ENCODE assay signal across 24 cellular contexts in the genomic region with DNA sequence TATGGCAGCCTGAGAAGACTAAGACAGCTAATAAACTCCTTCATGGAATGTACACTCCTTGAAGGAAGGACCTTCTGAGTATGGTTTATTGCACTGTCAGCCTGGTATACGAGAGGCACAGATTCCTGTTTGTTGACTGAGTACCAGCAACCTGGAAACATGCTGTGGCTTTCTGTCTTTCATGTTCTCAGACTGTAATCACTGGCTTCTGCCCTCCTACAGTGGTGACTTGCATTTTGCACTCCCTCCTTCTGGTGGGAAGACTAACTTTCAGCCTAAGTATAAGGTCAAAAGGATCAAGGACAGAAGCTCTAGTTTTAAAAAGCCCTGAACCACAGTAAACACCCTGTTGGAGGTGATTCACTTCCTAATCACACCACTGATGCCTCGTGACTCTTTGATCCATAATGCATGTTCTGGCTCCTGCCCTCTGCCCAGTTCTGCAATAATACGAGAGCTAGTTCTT.
DNase-seq lines count a peak whose midpoint lies in the region; ATAC-seq, FAIRE-seq and TF ChIP-seq lines count a peak whose summit lies in the region.
"Had no signal": no experiment of that assay in that cellular context is flagged by ENCODE, and none has a peak within 500 bp of the region (broad histone marks: within the 10 kb centered on the region; RNA-seq: fewer than 3 reads in every experiment).

No MANE protein-coding gene starts in this region.

- peak overlapping the region; percentile 70 for H3K27ac Mint-ChIP-seq in MCF 10A (ENCODE audit: low read depth, unreplicated experiment)
- H3K27ac Mint-ChIP-seq: activated T-helper 17 cell treated with anti-CD3 and anti-CD28 coated beads, Interleukin-2, amount 50 U/mL, for 72 hours; immature natural killer cell had no signal

- peaks cover 20% of the 10 kb centered on the region for H3K4me1 Mint-ChIP-seq in MCF 10A (ENCODE audit: insufficient read depth, unreplicated experiment)
- H3K4me1 Mint-ChIP-seq: activated T-helper 17 cell treated with anti-CD3 and anti-CD28 coated beads, Interleukin-2, amount 50 U/mL, for 72 hours; immature natural killer cell had no signal

- no peak overlapping the region for H3K4me3 Mint-ChIP-seq in MCF 10A (ENCODE audit: unreplicated experiment)
- H3K4me3 Mint-ChIP-seq: activated T-helper 17 cell treated with anti-CD3 and anti-CD28 coated beads, Interleukin-2, amount 50 U/mL, for 72 hours; immature natural killer cell had no signal

- no peak for TF ChIP-seq CTCF in MCF 10A (IDR thresholded peaks at IDR 0.05; ENCODE audit: unreplicated experiment)
- no peak for TF ChIP-seq CTCF in breast epithelium (IDR thresholded peaks at IDR 0.05)
- TF ChIP-seq CTCF in fibroblast of villous mesenchyme (IDR thresholded peaks at IDR 0.05; ENCODE audit: insufficient read depth, low read depth, low read length) = no peak

- H3K27me3 Mint-ChIP-seq in MCF 10A (ENCODE audit: insufficient read depth, unreplicated experiment) = no peaks in the 10 kb centered on the region

- no peak overlapping the region for H3K27ac ChIP-seq in breast epithelium
- H3K27ac ChIP-seq: 22Rv1, cardiac muscle cell, esophagus squamous epithelium, heart left ventricle, ovary, PC-9, sigmoid colon, tibial artery had no signal

- CTCF ChIA-PET in MCF 10A (lab: Yijun Ruan, JAX) = interaction anchor here (0.5 to 5.1 kb wide), 4 partner anchors 9 to 692 kb away, joined by 3 to 33 read pairs (median 4); no protein-coding TSS in a partner anchor

- H3K4me3 ChIP-seq in breast epithelium = no peak overlapping the region
- no peak overlapping the region for H3K4me3 ChIP-seq in fibroblast of villous mesenchyme (ENCODE audit: low read depth, low read length)
- H3K4me3 ChIP-seq: cardiac muscle cell, esophagus squamous epithelium, heart left ventricle, ovary, PC-9, sigmoid colon, tibial artery had no signal

- ATAC-seq in GM21360 (IDR thresholded peaks at IDR 0.05; ENCODE audit: unreplicated experiment) = no peak
- ATAC-seq: activated T-helper 17 cell treated with anti-CD3 and anti-CD28 coated beads, Interleukin-2, amount 50 U/mL, for 72 hours; heart left ventricle; stimulated activated naive CD8-positive, alpha-beta T cell treated with anti-CD3 and anti-CD28 coated beads, Interleukin-15, Interleukin-2, amounts not matched to agents 100 U/mL and 50 U/mL, for 24 hours had no signal

- DNase-seq in MCF 10A (ENCODE audit: unreplicated experiment) (peak; percentile 15), breast epithelium (ENCODE audit: low spot score in 2 of 2) (no peak), amniotic epithelial cell (ENCODE audit: low read depth) (peak; percentile 91), fibroblast of villous mesenchyme (ENCODE audit: low read depth) (peak; percentile 2), RCC 7860 (ENCODE audit: low spot score) (no peak), globus pallidus (ENCODE audit: low spot score) (no peak)
- no peak for DNase-seq in stimulated activated CD4-positive, alpha-beta T cell treated with anti-CD3 and anti-CD28 coated beads, Interleukin-2, amount 100 ng/mL, for 48 hours
- DNase-seq: Calu3; esophagus squamous epithelium; heart left ventricle; immature natural killer cell; MM.1S; NCI-H345; ovary; PC-9; sigmoid colon; SK-N-SH; stimulated activated naive CD8-positive, alpha-beta T cell treated with anti-CD3 and anti-CD28 coated beads, Interleukin-15, Interleukin-2, amounts not matched to agents 100 U/mL and 50 U/mL, for 24 hours; T1000; tibial artery had no signal

- intact Hi-C loops in MCF 10A (cut with micrococcal nuclease) (no loop called here), breast epithelium (cut with DNase I; ENCODE audit: low total_unique reads) (no loop called here)

- H3K27me3 ChIP-seq in breast epithelium = no peaks in the 10 kb centered on the region
- H3K27me3 ChIP-seq: cardiac muscle cell, esophagus squamous epithelium, heart left ventricle, ovary, sigmoid colon, tibial artery had no signal

- no peak for TF ChIP-seq POLR2A in breast epithelium (IDR thresholded peaks at IDR 0.05)

- peaks cover 0 to 4% of the 10 kb centered on the region in 2 donors for H3K9me3 ChIP-seq in breast epithelium
- H3K9me3 ChIP-seq: esophagus squamous epithelium, ovary had no signal

- H3K9me3 Mint-ChIP-seq in MCF 10A (ENCODE audit: unreplicated experiment) = no peaks in the 10 kb centered on the region

- H3K36me3 ChIP-seq in breast epithelium = no peaks in the 10 kb centered on the region
- H3K36me3 ChIP-seq: cardiac muscle cell, esophagus squamous epithelium, heart left ventricle, ovary, sigmoid colon, tibial artery had no signal

- BruUV-seq in MCF 10A (replicated peaks; lab: Mats Ljungman, UMichigan) = no TSS peak

- no peaks in the 10 kb centered on the region for H3K36me3 Mint-ChIP-seq in MCF 10A (ENCODE audit: insufficient read depth, unreplicated experiment)
- H3K36me3 Mint-ChIP-seq: immature natural killer cell had no signal

- no peaks in the 10 kb centered on the region for H3K4me1 ChIP-seq in breast epithelium
- H3K4me1 ChIP-seq: esophagus squamous epithelium, heart left ventricle, sigmoid colon, tibial artery had no signal

- POLR2A ChIA-PET in MCF 10A (lab: Yijun Ruan, JAX) = interaction anchor here (0.9 kb wide), 1 partner anchor 113 kb away, joined by 3 read pairs; no protein-coding TSS in a partner anchor

- FAIRE-seq in RCC 7860 (lab: Jason Lieb, UNC) = no peak

Comparison
In these comparisons a context has a peak if more than half of its experiments do, and no peak if none do; other contexts are left out.
1. DNase-seq: peak in MCF 10A (single experiment), amniotic epithelial cell (single experiment) and fibroblast of villous mesenchyme (single experiment); none in breast epithelium (0 of 2), stimulated activated CD4-positive, alpha-beta T cell treated with anti-CD3 and anti-CD28 coated beads, Interleukin-2, amount 100 ng/mL, for 48 hours (0 of 2), RCC 7860 (single experiment) and globus pallidus (single experiment).